8 cellular contexts compared by ENCODE assay signal in genomic region chr12:121209629-121210572, GRCh38. TPM values are rescaled to one million over a fixed set of nuclear protein-coding genes. Genes with fewer than 3 reads are reported as not detected.
DNase-seq lines count a peak whose midpoint lies in the region; ATAC-seq, FAIRE-seq and TF ChIP-seq lines count a peak whose summit lies in the region.

Gene P2RX4 (plus strand): TSS chr12:121210129. CDS start chr12:121210165, 36 bp downstream.

- ATAC-seq in GM21390 (IDR thresholded peaks at IDR 0.05; ENCODE audit: unreplicated experiment), result peak; percentile 85

- peak; percentile 63 for DNase-seq in D721Med (ENCODE audit: insufficient read length, low spot score)
- peak; percentile 95 for DNase-seq in OCI-M1 (lab: John Stamatoyannopoulos, UW)
- peak; percentile 88 for DNase-seq in activated T-cell treated with anti-CD3 and anti-CD28 coated beads for 48 hours (ENCODE audit: low read depth)
- peak; percentile 81 to 84 for DNase-seq in stimulated activated CD8-positive, alpha-beta memory T cell treated with anti-CD3 and anti-CD28 coated beads, Interleukin-7, amount 100 ng/mL, for 48 hours (ENCODE audit: extremely low read depth in 1 of 2, low read depth in 1 of 2)

- H3K36me3 ChIP-seq in HUES6 (ENCODE audit: control insufficient read depth, insufficient read depth, low read length), result no peaks in the 10 kb centered on the region
- H3K36me3 ChIP-seq in esophagus (ENCODE audit: control insufficient read depth in 2 of 2, insufficient read depth in 2 of 2, low read length in 1 of 2), result no peaks in the 10 kb centered on the region
- no peaks in the 10 kb centered on the region for H3K36me3 ChIP-seq in muscle layer of duodenum (ENCODE audit: control insufficient read depth in 1 of 2, insufficient read depth in 2 of 2, low read length in 2 of 2)

- H3K4me1 ChIP-seq in HUES6 (ENCODE audit: control insufficient read depth, insufficient read depth, low read length), result 0 out of 2 replicates have a peak, but pooled peaks cover 4% of the 10 kb centered on the region
- H3K4me1 ChIP-seq in esophagus (ENCODE audit: control insufficient read depth in 2 of 2, insufficient read depth in 2 of 2, low read length in 1 of 2), result no peaks in the 10 kb centered on the region
- peaks cover 0 to 13% of the 10 kb centered on the region in 2 donors for H3K4me1 ChIP-seq in muscle layer of duodenum (ENCODE audit: control insufficient read depth in 1 of 2, insufficient read depth in 2 of 2, low read length in 2 of 2)

- 7 to 11% methylated on average over 44 to 96 of the region's 96 CpGs for WGBS in esophagus, 2 donors

- H3K27me3 ChIP-seq in HUES6 (ENCODE audit: control insufficient read depth, insufficient read depth, low read length) (peaks cover 7% of the 10 kb centered on the region), esophagus (ENCODE audit: control insufficient read depth in 1 of 2, insufficient read depth in 2 of 2, low read length in 2 of 2) (no peaks in the 10 kb centered on the region), muscle layer of duodenum (ENCODE audit: low read depth, low read length) (no peaks in the 10 kb centered on the region)

- H3K9me3 ChIP-seq in HUES6 (ENCODE audit: control insufficient read depth, insufficient read depth, low read depth, low read length), result no peaks in the 10 kb centered on the region
- no peaks in the 10 kb centered on the region for H3K9me3 ChIP-seq in esophagus (ENCODE audit: control insufficient read depth in 2 of 2, insufficient read depth in 1 of 2, low read depth in 1 of 2, low read length in 1 of 2)
- no peaks in the 10 kb centered on the region for H3K9me3 ChIP-seq in muscle layer of duodenum (ENCODE audit: control insufficient read depth in 1 of 2, low read length in 2 of 2)

- peak within 1 kb of the TSS; percentile 76 for H3K4me3 ChIP-seq in HUES6 (ENCODE audit: low read depth, low read length)
- peak within 1 kb of the TSS; percentile 57 to 69 for H3K4me3 ChIP-seq in esophagus (ENCODE audit: low read depth in 1 of 2, low read length in 2 of 2)
- peak within 1 kb of the TSS; percentile 70 to 71 for H3K4me3 ChIP-seq in muscle layer of duodenum (ENCODE audit: low read depth in 1 of 2, low read length in 2 of 2)

- peak within 1 kb of the TSS; percentile 91 for H3K9ac ChIP-seq in HUES6 (ENCODE audit: low read length)

- H3K27ac ChIP-seq in HUES6 (ENCODE audit: low read depth, low read length) (peak within 1 kb of the TSS; percentile 52; the same call in 1 of the 2 replicates), esophagus (ENCODE audit: low read depth in 2 of 2, low read length in 1 of 2) (peak within 1 kb of the TSS; percentile 85 to 87), muscle layer of duodenum (ENCODE audit: low read length) (peak within 1 kb of the TSS; percentile 80)

- FAIRE-seq in D721Med (lab: Jason Lieb, UNC), result no peak

- peak; percentile 30 for TF ChIP-seq CTCF in D721Med (IDR thresholded peaks at IDR 0.05; ENCODE audit: insufficient read depth, missing control alignments)

RNA-seq across cellular contexts. Expression of gene P2RX4, which starts in this region (rescaled TPM):
- 1 to 10 TPM; 5.0 to 5.4 TPM for polyA plus RNA-seq in esophagus

Comparison
In these comparisons a context has a peak if more than half of its experiments do, and no peak if none do; other contexts are left out.
1. Peak in every context shown above with its lines: DNase-seq, ATAC-seq, H3K4me3 ChIP-seq and H3K27ac ChIP-seq.